Comparison of ENCODE assay signal across 19 cellular contexts in genomic region chr5:143227301-143227700, GRCh38.
"Had no signal": no experiment of that assay in that cellular context is flagged by ENCODE, and none has a peak within 500 bp of the region (broad histone marks: within the 10 kb centered on the region; RNA-seq: fewer than 3 reads in every experiment).

No MANE protein-coding gene starts in this region.

- H3K27ac ChIP-seq: colonic mucosa, left ventricle myocardium inferior, ovary, tibial nerve, vagina had no signal

- H3K9me3 ChIP-seq: colonic mucosa, left ventricle myocardium inferior, ovary, tibial nerve, vagina had no signal

- H3K36me3 ChIP-seq: colonic mucosa, ovary had no signal

- H3K4me3 Mint-ChIP-seq: activated naive CD4-positive, alpha-beta T cell treated with anti-CD3 and anti-CD28 coated beads, Interleukin-2, amount 10 ng/mL, durations not matched to agents 7 days and 5 days; memory B cell; neural crest cell had no signal

- FAIRE-seq: kidney had no signal

- ATAC-seq: esophagus mucosa had no signal

- DNase-seq: activated CD4-positive, alpha-beta T cell treated with anti-CD3 and anti-CD28 coated beads, Interleukin-2, amount 50 U/mL, for 4 hours; activated CD4-positive, CD25-positive, alpha-beta regulatory T cell treated with anti-CD3 and anti-CD28 coated beads, Interleukin-2, amount 50 U/mL, for 72 hours; activated naive CD4-positive, alpha-beta T cell treated with anti-CD3 and anti-CD28 coated beads, Interleukin-2, amount 10 ng/mL, durations not matched to agents 7 days and 5 days; colonic mucosa; hippocampal formation; kidney; left ventricle myocardium inferior; ovary; retina; stimulated activated CD4-positive, alpha-beta T cell treated with anti-CD3 and anti-CD28 coated beads, Interleukin-4, amount 100 ng/mL, for 24 hours; stimulated activated naive CD4-positive, alpha-beta T cell treated with Interleukin-2 at 50 U/mL for 16 hours; T-helper 9 cell had no signal

- H3K4me3 ChIP-seq: colonic mucosa, left ventricle myocardium inferior, ovary, skin epidermis, tibial nerve, vagina had no signal

- H3K36me3 Mint-ChIP-seq: memory B cell had no signal

- H3K27ac Mint-ChIP-seq: activated naive CD4-positive, alpha-beta T cell treated with anti-CD3 and anti-CD28 coated beads, Interleukin-2, amount 10 ng/mL, durations not matched to agents 7 days and 5 days; activated T-helper 2 cell treated with anti-CD3 and anti-CD28 coated beads, Interferon-gamma antibody, Interleukin-2, Interleukin-4, amounts not matched to agents 10 μg/mL and 5 μg/mL and 100 μg/mL, durations not matched to agents 14 hours and 24 hours and 36 hours; memory B cell had no signal

- H3K27me3 ChIP-seq: colonic mucosa, ovary, tibial nerve, vagina had no signal

- H3K9me3 Mint-ChIP-seq: activated naive CD4-positive, alpha-beta T cell treated with anti-CD3 and anti-CD28 coated beads, Interleukin-2, amount 10 ng/mL, durations not matched to agents 7 days and 5 days; activated T-helper 2 cell treated with anti-CD3 and anti-CD28 coated beads, Interferon-gamma antibody, Interleukin-2, Interleukin-4, amounts not matched to agents 10 μg/mL and 5 μg/mL and 100 μg/mL, durations not matched to agents 14 hours and 24 hours and 36 hours; memory B cell; neural crest cell had no signal

- H3K4me1 ChIP-seq: colonic mucosa had no signal
